Comparison of ENCODE assay signal across 8 cellular contexts in the genomic region with DNA sequence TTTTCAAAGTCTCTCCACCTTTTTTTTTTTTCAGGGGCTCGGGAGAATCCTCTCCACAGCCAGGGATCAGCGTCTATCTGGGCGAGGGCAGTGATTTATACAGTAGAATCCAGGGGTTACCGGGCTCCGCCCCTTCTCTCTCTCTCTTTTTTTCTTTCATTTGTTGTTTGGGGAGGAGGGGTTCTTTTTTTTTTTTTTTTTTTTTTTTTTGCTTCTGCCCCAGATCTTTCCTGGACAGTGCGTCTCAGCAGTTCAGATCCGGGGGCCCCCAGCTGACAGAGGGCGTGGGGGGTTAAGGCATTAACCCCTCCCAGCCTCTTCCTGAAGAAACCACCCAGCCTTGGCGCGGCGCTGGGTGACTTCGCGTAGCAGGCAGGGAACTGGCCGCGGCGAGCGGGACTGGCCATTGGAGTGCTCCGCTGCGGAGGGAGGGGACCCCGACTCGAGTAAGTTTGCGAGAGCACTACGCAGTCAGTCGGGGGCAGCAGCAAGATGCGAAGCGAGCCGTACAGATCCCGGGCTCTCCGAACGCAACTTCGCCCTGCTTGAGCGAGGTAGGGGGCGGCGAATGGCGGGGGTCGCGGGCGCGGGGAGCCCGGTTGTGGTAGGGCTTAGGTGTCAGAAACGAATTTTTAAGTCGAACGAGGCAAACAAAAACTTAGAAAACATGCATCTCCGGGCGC. TPM values are rescaled to one million over a fixed set of nuclear protein-coding genes. Genes with fewer than 3 reads are reported as not detected.
DNase-seq lines count a peak whose midpoint lies in the region; ATAC-seq and TF ChIP-seq lines count a peak whose summit lies in the region.

A gene (plus strand): TSS at position 474 of the 683 bp plus-strand sequence. CDS start 1,966 bp downstream, outside the sequence.

- H3K9me3 ChIP-seq in esophagus (ENCODE audit: control insufficient read depth in 2 of 2, insufficient read depth in 1 of 2, low read depth in 1 of 2, low read length in 1 of 2) (no peaks in the 10 kb centered on the region), muscle layer of duodenum (ENCODE audit: control insufficient read depth in 1 of 2, low read length in 2 of 2) (no peaks in the 10 kb centered on the region)

- H3K36me3 ChIP-seq in esophagus (ENCODE audit: control insufficient read depth in 2 of 2, insufficient read depth in 2 of 2, low read length in 1 of 2) (no peaks in the 10 kb centered on the region), muscle layer of duodenum (ENCODE audit: control insufficient read depth in 1 of 2, insufficient read depth in 2 of 2, low read length in 2 of 2) (peaks cover 0 to 7% of the 10 kb centered on the region in 2 donors)

- no peak for TF ChIP-seq CTCF in HFF-Myc (IDR thresholded peaks at IDR 0.05; ENCODE audit: low read depth, low read length, missing control alignments)

- H3K36me3 Mint-ChIP-seq in stimulated activated effector memory CD8-positive, alpha-beta T cell treated with anti-CD3 and anti-CD28 coated beads, Interleukin-12 subunit alpha, Interleukin-12 subunit beta, amount 100 ng/mL, for 72 hours = peaks cover 68% of the 10 kb centered on the region

- peaks cover 6 to 8% of the 10 kb centered on the region in 2 donors for H3K4me1 ChIP-seq in esophagus (ENCODE audit: control insufficient read depth in 2 of 2, insufficient read depth in 2 of 2, low read length in 1 of 2)
- H3K4me1 ChIP-seq in muscle layer of duodenum (ENCODE audit: control insufficient read depth in 1 of 2, insufficient read depth in 2 of 2, low read length in 2 of 2) = peaks cover 4 to 18% of the 10 kb centered on the region in 2 donors

- H3K9me3 Mint-ChIP-seq in stimulated activated effector memory CD8-positive, alpha-beta T cell treated with anti-CD3 and anti-CD28 coated beads, Interleukin-12 subunit alpha, Interleukin-12 subunit beta, amount 100 ng/mL, for 72 hours = no peaks in the 10 kb centered on the region

- H3K27ac Mint-ChIP-seq in stimulated activated effector memory CD8-positive, alpha-beta T cell treated with anti-CD3 and anti-CD28 coated beads, Interleukin-12 subunit alpha, Interleukin-12 subunit beta, amount 100 ng/mL, for 72 hours = peak within 1 kb of the TSS; percentile 98

- no peaks in the 10 kb centered on the region for H3K27me3 ChIP-seq in esophagus (ENCODE audit: control insufficient read depth in 1 of 2, insufficient read depth in 2 of 2, low read length in 2 of 2)
- H3K27me3 ChIP-seq in muscle layer of duodenum (ENCODE audit: low read depth, low read length) = peaks cover 7% of the 10 kb centered on the region

- H3K4me3 ChIP-seq in HFF-Myc (replicated peaks; ENCODE audit: low read depth, low read length) = peak within 1 kb of the TSS; percentile 63
- H3K4me3 ChIP-seq in esophagus (ENCODE audit: low read depth in 1 of 2, low read length in 2 of 2) = peak within 1 kb of the TSS; percentile 48 to 64
- H3K4me3 ChIP-seq in muscle layer of duodenum (ENCODE audit: low read depth in 1 of 2, low read length in 2 of 2) = peak within 1 kb of the TSS; percentile 77 to 83

- 1 to 2% methylated on average over 45 of the region's 45 CpGs for WGBS in esophagus, 2 donors

- peak; percentile 46 for TF ChIP-seq POLR2A in GM10847 (IDR thresholded peaks at IDR 0.05; ENCODE audit: extremely low read depth, insufficient read length)

- H3K4me3 Mint-ChIP-seq in stimulated activated effector memory CD8-positive, alpha-beta T cell treated with anti-CD3 and anti-CD28 coated beads, Interleukin-12 subunit alpha, Interleukin-12 subunit beta, amount 100 ng/mL, for 72 hours = peak within 1 kb of the TSS; percentile 97

- H3K4me1 Mint-ChIP-seq in stimulated activated effector memory CD8-positive, alpha-beta T cell treated with anti-CD3 and anti-CD28 coated beads, Interleukin-12 subunit alpha, Interleukin-12 subunit beta, amount 100 ng/mL, for 72 hours = peaks cover 57% of the 10 kb centered on the region

- peak; percentile 44 for ATAC-seq in stimulated activated effector memory CD8-positive, alpha-beta T cell treated with anti-CD3 and anti-CD28 coated beads, Interleukin-12 subunit alpha, Interleukin-12 subunit beta, amount 100 ng/mL, for 72 hours

- no peak for DNase-seq in HFF-Myc (ENCODE audit: extremely low read depth, low read depth)
- DNase-seq in NCI-H226 = peak; percentile 78
- DNase-seq in activated T-cell treated with anti-CD3 and anti-CD28 coated beads, Interleukin-2, amount 50 U/mL, for 1 hour = peak; percentile 77
- peak; percentile 56 to 86 for DNase-seq in stimulated activated effector memory CD8-positive, alpha-beta T cell treated with anti-CD3 and anti-CD28 coated beads, Interleukin-12 subunit alpha, Interleukin-12 subunit beta, amount 100 ng/mL, for 72 hours (ENCODE audit: low spot score in 2 of 2)
- no peak for DNase-seq in SW 1271 (lab: John Stamatoyannopoulos, UW)

- H3K27ac ChIP-seq in esophagus (ENCODE audit: low read depth in 2 of 2, low read length in 1 of 2) (peak within 1 kb of the TSS; percentile 42 to 66), muscle layer of duodenum (ENCODE audit: low read length) (peak within 1 kb of the TSS; percentile 68)

RNA-seq across cellular contexts. Expression of the gene that starts here (rescaled TPM):
- polyA plus RNA-seq in esophagus = 1 to 10 TPM; 2.4 to 6.0 TPM

Comparison
In these comparisons a context has a peak if more than half of its experiments do, and no peak if none do; other contexts are left out.
1. DNase-seq: peak in NCI-H226 (single experiment), activated T-cell treated with anti-CD3 and anti-CD28 coated beads, Interleukin-2, amount 50 U/mL, for 1 hour (single experiment) and stimulated activated effector memory CD8-positive, alpha-beta T cell treated with anti-CD3 and anti-CD28 coated beads, Interleukin-12 subunit alpha, Interleukin-12 subunit beta, amount 100 ng/mL, for 72 hours (2 of 2); none in HFF-Myc (single experiment) and SW 1271 (0 of 2).
2. Peak in every context shown above with its lines, with median percentiles within 50 percentile points of each other: H3K4me3 ChIP-seq.